ENCODE assay signal across 8 cellular contexts in the genomic region with DNA sequence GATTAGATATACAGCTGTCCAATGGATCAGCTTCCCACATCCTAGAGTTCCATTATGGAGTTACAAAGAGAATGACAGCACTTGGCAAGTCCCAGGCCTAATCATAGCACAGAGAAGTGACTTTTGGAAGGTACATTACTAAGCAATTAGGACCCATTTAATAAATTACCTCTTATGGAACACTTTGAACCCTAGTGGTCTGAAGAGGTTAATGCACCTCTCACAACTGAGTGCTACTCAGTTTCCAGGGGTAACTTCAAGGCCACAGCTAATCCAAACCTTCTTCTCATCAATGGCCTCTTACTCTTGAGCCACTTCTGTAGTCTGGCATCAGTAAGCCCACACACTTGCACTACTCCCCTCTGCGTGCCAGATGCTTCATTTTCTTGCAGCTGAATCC. TPM values are rescaled to one million over a fixed set of nuclear protein-coding genes. Genes with fewer than 3 reads are reported as not detected.
DNase-seq lines count a peak whose midpoint lies in the region; ATAC-seq and TF ChIP-seq lines count a peak whose summit lies in the region.

No MANE protein-coding gene starts in this region.

- in situ Hi-C loops in astrocyte of the spinal cord (cut with HindIII; ENCODE audit: low sequenced_read_pairs) = no loop called here

- H3K36me3 ChIP-seq in ACC112 (ENCODE audit: insufficient read depth, low read length) = no peaks in the 10 kb centered on the region

- no peaks in the 10 kb centered on the region for H3K79me2 ChIP-seq in ACC112 (ENCODE audit: control insufficient read depth, insufficient read depth, low read length, unreplicated experiment)

- no peak overlapping the region for H3K4me3 ChIP-seq in ACC112 (ENCODE audit: low read depth, low read length)
- no peak overlapping the region for H3K4me3 ChIP-seq in astrocyte of the spinal cord (ENCODE audit: low read depth, low read length)

- peaks cover 25% of the 10 kb centered on the region for H3K4me1 ChIP-seq in ACC112 (ENCODE audit: control insufficient read depth, insufficient read depth, low read length, unreplicated experiment)

- H3K27ac ChIP-seq in ACC112 (ENCODE audit: low read depth, low read length) = no peak overlapping the region

- peak; percentile 37 for TF ChIP-seq CTCF in astrocyte of the spinal cord (IDR thresholded peaks at IDR 0.05; ENCODE audit: low read depth, low read length)

- peak; percentile 50 for ATAC-seq in GM18873 (IDR thresholded peaks at IDR 0.05; ENCODE audit: low FRiP score, unreplicated experiment)
- peak; percentile 53 for ATAC-seq in HG03575 (IDR thresholded peaks at IDR 0.05; ENCODE audit: extremely low read depth, insufficient number of reproducible peaks, low FRiP score, unreplicated experiment)
- no peak for ATAC-seq in GM21515 (IDR thresholded peaks at IDR 0.05; ENCODE audit: unreplicated experiment)

- H3K27me3 ChIP-seq in ACC112 (ENCODE audit: insufficient read depth, low read length) = no peaks in the 10 kb centered on the region

- DNase-seq in astrocyte of the spinal cord (ENCODE audit: low read depth, low spot score) (no peak), A172 (ENCODE audit: low spot score) (no peak), GM19240 (ENCODE audit: insufficient read length, low spot score) (no peak)
- DNase-seq in activated CD4-positive, alpha-beta T cell treated with anti-CD3 and anti-CD28 coated beads for 1 hour = no peak

- H2AFZ ChIP-seq in ACC112 (ENCODE audit: low read length, unreplicated experiment) = peak overlapping the region; percentile 40

RNA-seq across cellular contexts. Expression of a gene that starts 34.9 kb away (rescaled TPM):
- 98.3 and 106 TPM in 2 replicates for total RNA-seq in A172 (2014; rRNA removed; shearing (Covaris generic))
